1 cellular context compared by ENCODE assay signal in genomic region chr2:49226360-49226759, GRCh38.
TF ChIP-seq lines count a peak whose summit lies in the region.

No MANE protein-coding gene starts in this region.

TF ChIP-seq in GM23338, 12 proteins besides CTCF, POLR2A, EP300 and RAD21 (continued from another document):
- TF ChIP-seq ZNF462 (CRISPR knock-in tag; IDR thresholded peaks at IDR 0.05), result no peak
- TF ChIP-seq ZNF331 (CRISPR knock-in tag; IDR thresholded peaks at IDR 0.05; ENCODE audit: low read depth), result no peak
- TF ChIP-seq ETS1 (IDR thresholded peaks at IDR 0.05), result no peak
- TF ChIP-seq JUNB (IDR thresholded peaks at IDR 0.05; ENCODE audit: unreplicated experiment), result no peak
- TF ChIP-seq ZNF114 (CRISPR knock-in tag; IDR thresholded peaks at IDR 0.05), result no peak
- TF ChIP-seq CREB1 (CRISPR knock-in tag; IDR thresholded peaks at IDR 0.05; ENCODE audit: low read depth), result no peak
